In the genomic region with DNA sequence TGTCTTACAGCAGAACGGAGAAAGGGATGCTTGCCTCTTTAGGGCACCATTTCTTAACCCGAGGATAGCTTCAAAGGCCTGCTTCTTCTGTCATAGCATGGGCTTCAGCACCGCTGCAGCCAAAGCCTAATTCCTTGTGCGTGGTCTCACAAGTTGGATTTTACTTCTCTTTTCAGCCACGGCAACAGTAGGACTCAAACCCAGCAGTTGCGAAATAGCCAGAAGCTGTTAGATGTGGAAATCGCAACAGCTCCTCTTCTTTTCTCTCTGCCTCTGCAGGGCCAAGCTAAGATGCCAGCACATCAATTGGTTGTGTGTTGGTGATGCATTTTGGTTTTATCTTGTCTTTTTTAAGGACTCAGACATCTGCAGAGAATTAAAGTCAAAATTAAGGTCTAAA, we compare ENCODE assay signal across 2 cellular contexts.
TF ChIP-seq lines count a peak whose summit lies in the region.

No MANE protein-coding gene starts in this region.

TF ChIP-seq in GM23338, 12 proteins besides CTCF, POLR2A, EP300 and RAD21 (continued from another document):
- TF ChIP-seq, protein P1, sequence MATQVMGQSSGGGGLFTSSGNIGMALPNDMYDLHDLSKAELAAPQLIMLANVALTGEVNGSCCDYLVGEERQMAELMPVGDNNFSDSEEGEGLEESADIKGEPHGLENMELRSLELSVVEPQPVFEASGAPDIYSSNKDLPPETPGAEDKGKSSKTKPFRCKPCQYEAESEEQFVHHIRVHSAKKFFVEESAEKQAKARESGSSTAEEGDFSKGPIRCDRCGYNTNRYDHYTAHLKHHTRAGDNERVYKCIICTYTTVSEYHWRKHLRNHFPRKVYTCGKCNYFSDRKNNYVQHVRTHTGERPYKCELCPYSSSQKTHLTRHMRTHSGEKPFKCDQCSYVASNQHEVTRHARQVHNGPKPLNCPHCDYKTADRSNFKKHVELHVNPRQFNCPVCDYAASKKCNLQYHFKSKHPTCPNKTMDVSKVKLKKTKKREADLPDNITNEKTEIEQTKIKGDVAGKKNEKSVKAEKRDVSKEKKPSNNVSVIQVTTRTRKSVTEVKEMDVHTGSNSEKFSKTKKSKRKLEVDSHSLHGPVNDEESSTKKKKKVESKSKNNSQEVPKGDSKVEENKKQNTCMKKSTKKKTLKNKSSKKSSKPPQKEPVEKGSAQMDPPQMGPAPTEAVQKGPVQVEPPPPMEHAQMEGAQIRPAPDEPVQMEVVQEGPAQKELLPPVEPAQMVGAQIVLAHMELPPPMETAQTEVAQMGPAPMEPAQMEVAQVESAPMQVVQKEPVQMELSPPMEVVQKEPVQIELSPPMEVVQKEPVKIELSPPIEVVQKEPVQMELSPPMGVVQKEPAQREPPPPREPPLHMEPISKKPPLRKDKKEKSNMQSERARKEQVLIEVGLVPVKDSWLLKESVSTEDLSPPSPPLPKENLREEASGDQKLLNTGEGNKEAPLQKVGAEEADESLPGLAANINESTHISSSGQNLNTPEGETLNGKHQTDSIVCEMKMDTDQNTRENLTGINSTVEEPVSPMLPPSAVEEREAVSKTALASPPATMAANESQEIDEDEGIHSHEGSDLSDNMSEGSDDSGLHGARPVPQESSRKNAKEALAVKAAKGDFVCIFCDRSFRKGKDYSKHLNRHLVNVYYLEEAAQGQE (IDR thresholded peaks at IDR 0.05; ENCODE audit: unreplicated experiment), result no peak
TF ChIP-seq in GM23338: peak in this region for 0.

TF ChIP-seq in WTC11, 78 proteins besides CTCF, POLR2A, EP300 and RAD21 (continued from another document):
- TF ChIP-seq, protein P2, sequence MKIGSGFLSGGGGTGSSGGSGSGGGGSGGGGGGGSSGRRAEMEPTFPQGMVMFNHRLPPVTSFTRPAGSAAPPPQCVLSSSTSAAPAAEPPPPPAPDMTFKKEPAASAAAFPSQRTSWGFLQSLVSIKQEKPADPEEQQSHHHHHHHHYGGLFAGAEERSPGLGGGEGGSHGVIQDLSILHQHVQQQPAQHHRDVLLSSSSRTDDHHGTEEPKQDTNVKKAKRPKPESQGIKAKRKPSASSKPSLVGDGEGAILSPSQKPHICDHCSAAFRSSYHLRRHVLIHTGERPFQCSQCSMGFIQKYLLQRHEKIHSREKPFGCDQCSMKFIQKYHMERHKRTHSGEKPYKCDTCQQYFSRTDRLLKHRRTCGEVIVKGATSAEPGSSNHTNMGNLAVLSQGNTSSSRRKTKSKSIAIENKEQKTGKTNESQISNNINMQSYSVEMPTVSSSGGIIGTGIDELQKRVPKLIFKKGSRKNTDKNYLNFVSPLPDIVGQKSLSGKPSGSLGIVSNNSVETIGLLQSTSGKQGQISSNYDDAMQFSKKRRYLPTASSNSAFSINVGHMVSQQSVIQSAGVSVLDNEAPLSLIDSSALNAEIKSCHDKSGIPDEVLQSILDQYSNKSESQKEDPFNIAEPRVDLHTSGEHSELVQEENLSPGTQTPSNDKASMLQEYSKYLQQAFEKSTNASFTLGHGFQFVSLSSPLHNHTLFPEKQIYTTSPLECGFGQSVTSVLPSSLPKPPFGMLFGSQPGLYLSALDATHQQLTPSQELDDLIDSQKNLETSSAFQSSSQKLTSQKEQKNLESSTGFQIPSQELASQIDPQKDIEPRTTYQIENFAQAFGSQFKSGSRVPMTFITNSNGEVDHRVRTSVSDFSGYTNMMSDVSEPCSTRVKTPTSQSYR (CRISPR knock-in tag; IDR thresholded peaks at IDR 0.05), result no peak
- TF ChIP-seq, protein P3, sequence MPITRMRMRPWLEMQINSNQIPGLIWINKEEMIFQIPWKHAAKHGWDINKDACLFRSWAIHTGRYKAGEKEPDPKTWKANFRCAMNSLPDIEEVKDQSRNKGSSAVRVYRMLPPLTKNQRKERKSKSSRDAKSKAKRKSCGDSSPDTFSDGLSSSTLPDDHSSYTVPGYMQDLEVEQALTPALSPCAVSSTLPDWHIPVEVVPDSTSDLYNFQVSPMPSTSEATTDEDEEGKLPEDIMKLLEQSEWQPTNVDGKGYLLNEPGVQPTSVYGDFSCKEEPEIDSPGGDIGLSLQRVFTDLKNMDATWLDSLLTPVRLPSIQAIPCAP (CRISPR knock-in tag; IDR thresholded peaks at IDR 0.05), result no peak
- TF ChIP-seq ZNF671 (CRISPR knock-in tag; IDR thresholded peaks at IDR 0.05) (no peak), CREB1 (CRISPR knock-in tag; IDR thresholded peaks at IDR 0.05) (no peak), CREM (CRISPR knock-in tag; IDR thresholded peaks at IDR 0.05) (no peak), FOXP1 (CRISPR knock-in tag; IDR thresholded peaks at IDR 0.05; ENCODE audit: borderline replicate concordance) (no peak), JAZF1 (CRISPR knock-in tag; IDR thresholded peaks at IDR 0.05) (no peak), ELF4 (CRISPR knock-in tag; IDR thresholded peaks at IDR 0.05; ENCODE audit: low read depth) (no peak), FOXJ3 (CRISPR knock-in tag; IDR thresholded peaks at IDR 0.05; ENCODE audit: borderline replicate concordance) (no peak), SMAD4 (CRISPR knock-in tag; IDR thresholded peaks at IDR 0.05) (no peak)
- TF ChIP-seq, protein P4, sequence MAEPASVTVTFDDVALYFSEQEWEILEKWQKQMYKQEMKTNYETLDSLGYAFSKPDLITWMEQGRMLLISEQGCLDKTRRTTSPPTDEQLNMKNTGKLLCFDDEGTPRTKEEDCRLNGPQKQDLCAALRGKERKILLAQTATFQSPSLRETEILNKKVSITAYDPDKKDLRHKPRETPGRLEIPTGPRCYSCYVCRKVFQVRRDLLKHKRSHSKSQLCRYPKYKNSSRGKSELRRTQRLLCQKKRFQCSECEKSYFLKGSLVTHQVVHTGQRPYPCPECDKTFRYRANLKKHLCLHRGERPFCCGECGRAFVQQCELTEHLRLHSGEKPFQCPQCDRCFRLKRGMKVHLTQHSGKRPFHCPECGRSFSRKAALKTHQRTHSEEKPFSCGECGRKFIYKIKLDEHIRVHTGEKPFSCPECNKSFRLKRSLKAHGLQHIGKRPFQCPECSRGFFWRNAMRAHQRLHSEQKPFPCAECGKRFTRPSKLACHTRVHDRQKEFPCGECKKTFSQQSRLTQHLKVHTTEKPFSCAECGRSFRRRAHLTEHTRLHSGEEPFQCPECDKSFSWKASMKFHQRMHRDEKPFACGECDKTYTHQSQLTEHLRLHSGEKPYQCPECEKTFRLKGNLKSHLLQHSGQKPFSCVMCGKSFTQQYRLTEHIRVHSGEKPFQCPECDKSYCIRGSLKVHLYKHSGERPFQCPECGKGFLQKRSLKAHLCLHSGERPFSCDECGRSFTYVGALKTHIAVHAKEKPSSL (CRISPR knock-in tag; conservative IDR thresholded peaks at IDR 0.05), result no peak
TF ChIP-seq in WTC11: peak in this region for 0.
